ENCODE assay signal across 1 cellular context in the genomic region with DNA sequence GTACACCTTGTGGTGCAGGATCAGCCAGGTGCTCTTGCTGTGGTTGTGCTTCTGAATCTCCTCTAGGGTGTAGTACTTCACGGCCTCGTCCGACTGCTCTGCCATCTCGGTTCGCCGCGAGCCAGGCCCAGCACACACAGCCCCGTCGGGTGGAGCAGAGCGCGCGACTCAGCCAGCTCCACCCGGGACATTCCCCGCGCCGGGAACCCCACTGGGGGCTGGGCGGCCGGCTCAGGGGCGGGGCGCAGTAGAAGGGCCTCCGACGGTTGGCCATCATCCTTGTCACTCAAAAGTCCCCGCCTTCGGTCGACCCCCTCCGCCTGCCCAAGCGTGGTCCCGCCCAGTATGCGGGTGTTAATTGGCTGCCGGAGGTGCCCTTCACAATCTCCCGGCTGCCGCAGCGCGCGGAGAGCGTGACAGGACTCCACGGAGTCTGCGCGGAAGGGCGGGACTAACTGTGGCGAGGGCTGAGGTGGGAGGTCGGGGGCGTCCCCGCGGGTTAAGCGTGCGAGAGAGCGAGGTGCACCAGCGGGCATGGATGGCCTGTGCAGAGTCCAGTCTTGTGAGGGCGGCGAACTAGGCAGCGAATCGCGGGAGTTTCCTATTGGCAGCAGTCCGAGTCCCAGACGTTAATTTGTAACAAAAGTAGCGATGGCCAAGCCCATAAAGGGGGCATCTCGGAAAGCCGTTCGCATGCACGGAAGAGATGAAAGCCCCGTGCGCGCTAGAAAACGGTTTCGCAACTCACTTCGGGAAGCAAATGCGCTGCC.
A peak's percentile ranks its signal among the peaks of the same experiment; 100 is the strongest.
TF ChIP-seq lines count a peak whose summit lies in the region.

Gene CYB5A (minus strand): TSS at position 193 of the 770 bp plus-strand sequence. CDS start 88 bp downstream, at position 105.

TF ChIP-seq in GM23338, 12 proteins besides CTCF, POLR2A, EP300 and RAD21 (continued from another document):
- TF ChIP-seq, protein P1, sequence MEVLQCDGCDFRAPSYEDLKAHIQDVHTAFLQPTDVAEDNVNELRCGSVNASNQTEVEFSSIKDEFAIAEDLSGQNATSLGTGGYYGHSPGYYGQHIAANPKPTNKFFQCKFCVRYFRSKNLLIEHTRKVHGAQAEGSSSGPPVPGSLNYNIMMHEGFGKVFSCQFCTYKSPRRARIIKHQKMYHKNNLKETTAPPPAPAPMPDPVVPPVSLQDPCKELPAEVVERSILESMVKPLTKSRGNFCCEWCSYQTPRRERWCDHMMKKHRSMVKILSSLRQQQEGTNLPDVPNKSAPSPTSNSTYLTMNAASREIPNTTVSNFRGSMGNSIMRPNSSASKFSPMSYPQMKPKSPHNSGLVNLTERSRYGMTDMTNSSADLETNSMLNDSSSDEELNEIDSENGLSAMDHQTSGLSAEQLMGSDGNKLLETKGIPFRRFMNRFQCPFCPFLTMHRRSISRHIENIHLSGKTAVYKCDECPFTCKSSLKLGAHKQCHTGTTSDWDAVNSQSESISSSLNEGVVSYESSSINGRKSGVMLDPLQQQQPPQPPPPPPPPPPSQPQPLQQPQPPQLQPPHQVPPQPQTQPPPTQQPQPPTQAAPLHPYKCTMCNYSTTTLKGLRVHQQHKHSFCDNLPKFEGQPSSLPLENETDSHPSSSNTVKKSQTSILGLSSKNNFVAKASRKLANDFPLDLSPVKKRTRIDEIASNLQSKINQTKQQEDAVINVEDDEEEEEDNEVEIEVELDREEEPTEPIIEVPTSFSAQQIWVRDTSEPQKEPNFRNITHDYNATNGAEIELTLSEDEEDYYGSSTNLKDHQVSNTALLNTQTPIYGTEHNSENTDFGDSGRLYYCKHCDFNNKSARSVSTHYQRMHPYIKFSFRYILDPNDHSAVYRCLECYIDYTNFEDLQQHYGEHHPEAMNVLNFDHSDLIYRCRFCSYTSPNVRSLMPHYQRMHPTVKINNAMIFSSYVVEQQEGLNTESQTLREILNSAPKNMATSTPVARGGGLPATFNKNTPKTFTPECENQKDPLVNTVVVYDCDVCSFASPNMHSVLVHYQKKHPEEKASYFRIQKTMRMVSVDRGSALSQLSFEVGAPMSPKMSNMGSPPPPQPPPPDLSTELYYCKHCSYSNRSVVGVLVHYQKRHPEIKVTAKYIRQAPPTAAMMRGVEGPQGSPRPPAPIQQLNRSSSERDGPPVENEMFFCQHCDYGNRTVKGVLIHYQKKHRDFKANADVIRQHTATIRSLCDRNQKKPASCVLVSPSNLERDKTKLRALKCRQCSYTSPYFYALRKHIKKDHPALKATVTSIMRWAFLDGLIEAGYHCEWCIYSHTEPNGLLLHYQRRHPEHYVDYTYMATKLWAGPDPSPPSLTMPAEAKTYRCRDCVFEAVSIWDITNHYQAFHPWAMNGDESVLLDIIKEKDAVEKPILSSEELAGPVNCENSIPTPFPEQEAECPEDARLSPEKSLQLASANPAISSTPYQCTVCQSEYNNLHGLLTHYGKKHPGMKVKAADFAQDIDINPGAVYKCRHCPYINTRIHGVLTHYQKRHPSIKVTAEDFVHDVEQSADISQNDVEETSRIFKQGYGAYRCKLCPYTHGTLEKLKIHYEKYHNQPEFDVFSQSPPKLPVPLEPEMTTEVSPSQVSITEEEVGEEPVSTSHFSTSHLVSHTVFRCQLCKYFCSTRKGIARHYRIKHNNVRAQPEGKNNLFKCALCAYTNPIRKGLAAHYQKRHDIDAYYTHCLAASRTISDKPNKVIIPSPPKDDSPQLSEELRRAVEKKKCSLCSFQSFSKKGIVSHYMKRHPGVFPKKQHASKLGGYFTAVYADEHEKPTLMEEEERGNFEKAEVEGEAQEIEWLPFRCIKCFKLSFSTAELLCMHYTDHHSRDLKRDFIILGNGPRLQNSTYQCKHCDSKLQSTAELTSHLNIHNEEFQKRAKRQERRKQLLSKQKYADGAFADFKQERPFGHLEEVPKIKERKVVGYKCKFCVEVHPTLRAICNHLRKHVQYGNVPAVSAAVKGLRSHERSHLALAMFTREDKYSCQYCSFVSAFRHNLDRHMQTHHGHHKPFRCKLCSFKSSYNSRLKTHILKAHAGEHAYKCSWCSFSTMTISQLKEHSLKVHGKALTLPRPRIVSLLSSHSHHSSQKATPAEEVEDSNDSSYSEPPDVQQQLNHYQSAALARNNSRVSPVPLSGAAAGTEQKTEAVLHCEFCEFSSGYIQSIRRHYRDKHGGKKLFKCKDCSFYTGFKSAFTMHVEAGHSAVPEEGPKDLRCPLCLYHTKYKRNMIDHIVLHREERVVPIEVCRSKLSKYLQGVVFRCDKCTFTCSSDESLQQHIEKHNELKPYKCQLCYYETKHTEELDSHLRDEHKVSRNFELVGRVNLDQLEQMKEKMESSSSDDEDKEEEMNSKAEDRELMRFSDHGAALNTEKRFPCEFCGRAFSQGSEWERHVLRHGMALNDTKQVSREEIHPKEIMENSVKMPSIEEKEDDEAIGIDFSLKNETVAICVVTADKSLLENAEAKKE (CRISPR knock-in tag; IDR thresholded peaks at IDR 0.05): no peak
- no peak for TF ChIP-seq EZH2phosphoT487 (IDR thresholded peaks at IDR 0.05; ENCODE audit: unreplicated experiment)
- TF ChIP-seq POLR2AphosphoS5 (IDR thresholded peaks at IDR 0.05; ENCODE audit: low read depth): peak; percentile 88
- no peak for TF ChIP-seq ZNF114 (CRISPR knock-in tag; IDR thresholded peaks at IDR 0.05)
- TF ChIP-seq NANOG (IDR thresholded peaks at IDR 0.05; ENCODE audit: borderline replicate concordance): no peak
- no peak for TF ChIP-seq JUNB (IDR thresholded peaks at IDR 0.05; ENCODE audit: unreplicated experiment)
- TF ChIP-seq STAT1 (IDR thresholded peaks at IDR 0.05; ENCODE audit: unreplicated experiment): no peak
- TF ChIP-seq, protein P2, sequence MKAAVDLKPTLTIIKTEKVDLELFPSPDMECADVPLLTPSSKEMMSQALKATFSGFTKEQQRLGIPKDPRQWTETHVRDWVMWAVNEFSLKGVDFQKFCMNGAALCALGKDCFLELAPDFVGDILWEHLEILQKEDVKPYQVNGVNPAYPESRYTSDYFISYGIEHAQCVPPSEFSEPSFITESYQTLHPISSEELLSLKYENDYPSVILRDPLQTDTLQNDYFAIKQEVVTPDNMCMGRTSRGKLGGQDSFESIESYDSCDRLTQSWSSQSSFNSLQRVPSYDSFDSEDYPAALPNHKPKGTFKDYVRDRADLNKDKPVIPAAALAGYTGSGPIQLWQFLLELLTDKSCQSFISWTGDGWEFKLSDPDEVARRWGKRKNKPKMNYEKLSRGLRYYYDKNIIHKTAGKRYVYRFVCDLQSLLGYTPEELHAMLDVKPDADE (IDR thresholded peaks at IDR 0.05): no peak
- TF ChIP-seq CREB1 (CRISPR knock-in tag; IDR thresholded peaks at IDR 0.05; ENCODE audit: low read depth): peak; percentile 68
